24 cellular contexts compared by ENCODE assay signal in the genomic region with DNA sequence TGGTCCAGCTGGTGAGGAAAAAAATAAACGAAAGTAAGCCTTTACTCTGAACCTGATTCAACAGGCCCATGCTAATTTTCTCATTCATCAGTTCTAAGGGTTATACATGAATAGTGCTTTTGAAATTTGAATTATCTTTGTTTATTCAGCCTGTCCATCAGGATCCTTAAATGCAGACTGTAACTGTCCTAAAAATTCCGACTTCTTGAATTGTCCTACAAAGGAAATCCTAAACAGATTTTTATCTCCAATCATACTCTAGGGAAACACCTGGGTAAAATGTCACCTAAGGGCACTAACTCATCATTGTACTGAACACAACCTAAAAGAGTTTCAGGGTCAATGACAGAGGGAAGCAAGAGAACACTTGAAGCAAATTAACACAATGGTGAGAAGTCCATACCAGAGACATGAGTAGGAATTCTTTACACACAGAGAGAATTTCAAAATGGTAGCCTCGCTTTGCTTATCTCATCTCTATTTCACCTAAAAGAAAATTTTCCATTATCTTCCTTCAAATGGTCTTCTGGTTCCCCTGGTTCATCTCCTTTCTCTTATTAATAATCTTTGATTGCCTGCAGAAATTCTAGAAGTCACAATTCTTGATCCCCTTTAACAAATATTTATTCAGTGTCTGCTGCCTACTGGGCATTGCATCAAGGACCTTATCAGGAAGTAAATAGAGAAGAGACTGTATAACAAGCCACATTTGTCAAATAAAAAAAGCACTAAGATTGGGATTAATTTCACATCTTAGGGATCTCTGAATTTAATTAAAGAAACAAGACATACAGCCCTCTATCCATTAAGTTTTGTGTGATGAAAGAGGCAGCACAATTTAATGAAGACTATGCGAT.
"Had no signal": no experiment of that assay in that cellular context is flagged by ENCODE, and none has a peak within 500 bp of the region (broad histone marks: within the 10 kb centered on the region; RNA-seq: fewer than 3 reads in every experiment).

No MANE protein-coding gene starts in this region.

- ATAC-seq: activated CD8-positive, alpha-beta T cell treated with anti-CD3 and anti-CD28 coated beads, Interleukin-2, amount 10 ng/mL, durations not matched to agents 7 days and 5 days; WTC11 had no signal

- H3K27ac ChIP-seq: adrenal gland, breast epithelium, Peyer's patch, RWPE1, SJCRH30 had no signal

- H3K4me3 ChIP-seq: adrenal gland, breast epithelium, Peyer's patch, SJCRH30 had no signal

- H3K36me3 ChIP-seq: adrenal gland, breast epithelium, Peyer's patch had no signal

- H3K9me3 ChIP-seq: adrenal gland, breast epithelium, Peyer's patch, SJCRH30, SK-N-SH had no signal

- DNase-seq: activated CD4-positive, alpha-beta T cell treated with anti-CD3 and anti-CD28 coated beads for 48 hours; activated CD4-positive, alpha-beta T cell treated with anti-CD3 and anti-CD28 coated beads, Interleukin-2, amount 50 U/mL, for 4 hours; activated CD4-positive, CD25-positive, alpha-beta regulatory T cell treated with anti-CD3 and anti-CD28 coated beads, Interleukin-2, amount 50 U/mL, for 72 hours; activated CD8-positive, alpha-beta memory T cell treated with anti-CD3 and anti-CD28 coated beads, Interleukin-2, amount 50 U/mL, for 48 hours; activated CD8-positive, alpha-beta T cell treated with anti-CD3 and anti-CD28 coated beads, Interleukin-2, amount 10 ng/mL, durations not matched to agents 7 days and 5 days; activated naive CD4-positive, alpha-beta T cell treated with anti-CD3 and anti-CD28 coated beads, Interleukin-2, amount 50 U/mL, for 16 hours; activated naive CD8-positive, alpha-beta T cell treated with anti-CD3 and anti-CD28 coated beads, Interleukin-2, amount 10 ng/mL, durations not matched to agents 7 days and 5 days; activated T-cell treated with anti-CD3 and anti-CD28 coated beads, Interleukin-2, amount 50 U/mL, for 1 hour; adrenal gland; aorta; KG1; NCI-H1092; NCI-H1417 treated with DMSO at 0.1 percent for 48 hours; NCI-H1694; NCI-H2029; NCI-H2107; NCI-H510A treated with DMSO at 0.1 percent for 48 hours; Peyer's patch; Right ventricle myocardium superior; SJCRH30; SK-N-SH had no signal

- H3K4me1 ChIP-seq: breast epithelium, Peyer's patch, SJCRH30 had no signal

- H3K27me3 ChIP-seq: adrenal gland, breast epithelium, Peyer's patch, SJCRH30 had no signal
